Comparison of ENCODE assay signal across 1 cellular context in the genomic region with DNA sequence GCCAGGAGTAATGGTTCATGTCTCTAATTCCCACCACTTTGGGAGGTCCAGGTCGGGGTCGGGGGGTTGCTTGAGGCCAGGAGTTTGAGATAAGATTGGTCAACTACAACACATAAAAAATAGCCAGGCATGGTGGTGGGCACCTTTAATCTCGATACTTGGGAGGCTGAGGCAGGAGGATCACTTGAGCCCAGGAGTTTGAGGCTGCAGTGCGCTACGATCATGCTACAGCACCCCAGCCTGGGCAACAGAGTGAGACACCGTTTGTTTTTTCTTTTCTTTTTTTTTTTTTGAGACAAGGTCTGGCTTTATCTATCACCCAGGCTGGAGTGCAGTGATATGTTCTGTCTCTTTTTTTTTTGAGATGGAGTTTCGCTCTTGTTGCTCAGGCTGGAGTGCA.
TF ChIP-seq lines count a peak whose summit lies in the region.

No MANE protein-coding gene starts in this region.

TF ChIP-seq in K562, 482 proteins besides CTCF, POLR2A, EP300 and RAD21 (continued from another document and continues in another):
- TF ChIP-seq, protein P1, sequence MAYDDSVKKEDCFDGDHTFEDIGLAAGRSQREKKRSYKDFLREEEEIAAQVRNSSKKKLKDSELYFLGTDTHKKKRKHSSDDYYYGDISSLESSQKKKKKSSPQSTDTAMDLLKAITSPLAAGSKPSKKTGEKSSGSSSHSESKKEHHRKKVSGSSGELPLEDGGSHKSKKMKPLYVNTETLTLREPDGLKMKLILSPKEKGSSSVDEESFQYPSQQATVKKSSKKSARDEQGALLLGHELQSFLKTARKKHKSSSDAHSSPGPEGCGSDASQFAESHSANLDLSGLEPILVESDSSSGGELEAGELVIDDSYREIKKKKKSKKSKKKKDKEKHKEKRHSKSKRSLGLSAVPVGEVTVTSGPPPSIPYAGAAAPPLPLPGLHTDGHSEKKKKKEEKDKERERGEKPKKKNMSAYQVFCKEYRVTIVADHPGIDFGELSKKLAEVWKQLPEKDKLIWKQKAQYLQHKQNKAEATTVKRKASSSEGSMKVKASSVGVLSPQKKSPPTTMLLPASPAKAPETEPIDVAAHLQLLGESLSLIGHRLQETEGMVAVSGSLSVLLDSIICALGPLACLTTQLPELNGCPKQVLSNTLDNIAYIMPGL (CRISPR knock-in tag; IDR thresholded peaks at IDR 0.05), result no peak
- TF ChIP-seq TRIM24 (IDR thresholded peaks at IDR 0.05) (no peak), KDM1A (IDR thresholded peaks at IDR 0.05) (peak in 1 of 2 experiments; percentile 55; a peak in 1 of 4 replicates), TAL1 (IDR thresholded peaks at IDR 0.05) (peak; percentile 26; the same call in 1 of the 2 replicates), CC2D1A (IDR thresholded peaks at IDR 0.05) (no peak), DPF2 (IDR thresholded peaks at IDR 0.05) (peak; percentile 19; the same call in 1 of the 2 replicates), SNIP1 (IDR thresholded peaks at IDR 0.05; ENCODE audit: low read depth) (no peak), ZNF124 (CRISPR knock-in tag; IDR thresholded peaks at IDR 0.05) (no peak), CHD1 (IDR thresholded peaks at IDR 0.05; ENCODE audit: low read length) (no peak), TAF15 (IDR thresholded peaks at IDR 0.05; ENCODE audit: low read depth, low read length) (no peak), HNRNPK (IDR thresholded peaks at IDR 0.05; ENCODE audit: low read depth, low read length, poor library complexity, severe bottlenecking) (no peak), ZBTB8A (IDR thresholded peaks at IDR 0.05; ENCODE audit: partially characterized antibody) (no peak), CBFA2T2 (conservative IDR thresholded peaks at IDR 0.05) (peak; percentile 34; the same call in 1 of the 2 replicates), FOSL1 (tag; conservative IDR thresholded peaks at IDR 0.05) (no peak), ZNF75A (CRISPR knock-in tag; IDR thresholded peaks at IDR 0.05) (no peak)
- TF ChIP-seq, protein P2, sequence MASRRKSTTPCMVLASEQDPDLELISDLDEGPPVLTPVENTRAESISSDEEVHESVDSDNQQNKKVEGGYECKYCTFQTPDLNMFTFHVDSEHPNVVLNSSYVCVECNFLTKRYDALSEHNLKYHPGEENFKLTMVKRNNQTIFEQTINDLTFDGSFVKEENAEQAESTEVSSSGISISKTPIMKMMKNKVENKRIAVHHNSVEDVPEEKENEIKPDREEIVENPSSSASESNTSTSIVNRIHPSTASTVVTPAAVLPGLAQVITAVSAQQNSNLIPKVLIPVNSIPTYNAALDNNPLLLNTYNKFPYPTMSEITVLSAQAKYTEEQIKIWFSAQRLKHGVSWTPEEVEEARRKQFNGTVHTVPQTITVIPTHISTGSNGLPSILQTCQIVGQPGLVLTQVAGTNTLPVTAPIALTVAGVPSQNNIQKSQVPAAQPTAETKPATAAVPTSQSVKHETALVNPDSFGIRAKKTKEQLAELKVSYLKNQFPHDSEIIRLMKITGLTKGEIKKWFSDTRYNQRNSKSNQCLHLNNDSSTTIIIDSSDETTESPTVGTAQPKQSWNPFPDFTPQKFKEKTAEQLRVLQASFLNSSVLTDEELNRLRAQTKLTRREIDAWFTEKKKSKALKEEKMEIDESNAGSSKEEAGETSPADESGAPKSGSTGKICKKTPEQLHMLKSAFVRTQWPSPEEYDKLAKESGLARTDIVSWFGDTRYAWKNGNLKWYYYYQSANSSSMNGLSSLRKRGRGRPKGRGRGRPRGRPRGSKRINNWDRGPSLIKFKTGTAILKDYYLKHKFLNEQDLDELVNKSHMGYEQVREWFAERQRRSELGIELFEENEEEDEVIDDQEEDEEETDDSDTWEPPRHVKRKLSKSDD (conservative IDR thresholded peaks at IDR 0.05; ENCODE audit: low read length), result no peak
- TF ChIP-seq, protein P3, sequence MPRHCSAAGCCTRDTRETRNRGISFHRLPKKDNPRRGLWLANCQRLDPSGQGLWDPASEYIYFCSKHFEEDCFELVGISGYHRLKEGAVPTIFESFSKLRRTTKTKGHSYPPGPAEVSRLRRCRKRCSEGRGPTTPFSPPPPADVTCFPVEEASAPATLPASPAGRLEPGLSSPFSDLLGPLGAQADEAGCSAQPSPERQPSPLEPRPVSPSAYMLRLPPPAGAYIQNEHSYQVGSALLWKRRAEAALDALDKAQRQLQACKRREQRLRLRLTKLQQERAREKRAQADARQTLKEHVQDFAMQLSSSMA (CRISPR knock-in tag; IDR thresholded peaks at IDR 0.05), result no peak
- TF ChIP-seq, protein P4, sequence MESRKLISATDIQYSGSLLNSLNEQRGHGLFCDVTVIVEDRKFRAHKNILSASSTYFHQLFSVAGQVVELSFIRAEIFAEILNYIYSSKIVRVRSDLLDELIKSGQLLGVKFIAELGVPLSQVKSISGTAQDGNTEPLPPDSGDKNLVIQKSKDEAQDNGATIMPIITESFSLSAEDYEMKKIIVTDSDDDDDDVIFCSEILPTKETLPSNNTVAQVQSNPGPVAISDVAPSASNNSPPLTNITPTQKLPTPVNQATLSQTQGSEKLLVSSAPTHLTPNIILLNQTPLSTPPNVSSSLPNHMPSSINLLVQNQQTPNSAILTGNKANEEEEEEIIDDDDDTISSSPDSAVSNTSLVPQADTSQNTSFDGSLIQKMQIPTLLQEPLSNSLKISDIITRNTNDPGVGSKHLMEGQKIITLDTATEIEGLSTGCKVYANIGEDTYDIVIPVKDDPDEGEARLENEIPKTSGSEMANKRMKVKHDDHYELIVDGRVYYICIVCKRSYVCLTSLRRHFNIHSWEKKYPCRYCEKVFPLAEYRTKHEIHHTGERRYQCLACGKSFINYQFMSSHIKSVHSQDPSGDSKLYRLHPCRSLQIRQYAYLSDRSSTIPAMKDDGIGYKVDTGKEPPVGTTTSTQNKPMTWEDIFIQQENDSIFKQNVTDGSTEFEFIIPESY (CRISPR knock-in tag; IDR thresholded peaks at IDR 0.05), result peak; percentile 98
- TF ChIP-seq, protein P5, sequence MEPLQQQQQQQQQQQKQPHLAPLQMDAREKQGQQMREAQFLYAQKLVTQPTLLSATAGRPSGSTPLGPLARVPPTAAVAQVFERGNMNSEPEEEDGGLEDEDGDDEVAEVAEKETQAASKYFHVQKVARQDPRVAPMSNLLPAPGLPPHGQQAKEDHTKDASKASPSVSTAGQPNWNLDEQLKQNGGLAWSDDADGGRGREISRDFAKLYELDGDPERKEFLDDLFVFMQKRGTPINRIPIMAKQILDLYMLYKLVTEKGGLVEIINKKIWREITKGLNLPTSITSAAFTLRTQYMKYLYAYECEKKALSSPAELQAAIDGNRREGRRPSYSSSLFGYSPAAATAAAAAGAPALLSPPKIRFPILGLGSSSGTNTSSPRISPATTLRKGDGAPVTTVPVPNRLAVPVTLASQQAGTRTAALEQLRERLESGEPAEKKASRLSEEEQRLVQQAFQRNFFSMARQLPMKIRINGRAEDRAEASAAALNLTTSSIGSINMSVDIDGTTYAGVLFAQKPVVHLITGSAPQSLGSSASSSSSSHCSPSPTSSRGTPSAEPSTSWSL (CRISPR knock-in tag; IDR thresholded peaks at IDR 0.05; ENCODE audit: borderline replicate concordance), result no peak
- TF ChIP-seq, protein P6, sequence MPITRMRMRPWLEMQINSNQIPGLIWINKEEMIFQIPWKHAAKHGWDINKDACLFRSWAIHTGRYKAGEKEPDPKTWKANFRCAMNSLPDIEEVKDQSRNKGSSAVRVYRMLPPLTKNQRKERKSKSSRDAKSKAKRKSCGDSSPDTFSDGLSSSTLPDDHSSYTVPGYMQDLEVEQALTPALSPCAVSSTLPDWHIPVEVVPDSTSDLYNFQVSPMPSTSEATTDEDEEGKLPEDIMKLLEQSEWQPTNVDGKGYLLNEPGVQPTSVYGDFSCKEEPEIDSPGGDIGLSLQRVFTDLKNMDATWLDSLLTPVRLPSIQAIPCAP (CRISPR knock-in tag; IDR thresholded peaks at IDR 0.05; ENCODE audit: borderline replicate concordance), result no peak
- TF ChIP-seq, protein P7, sequence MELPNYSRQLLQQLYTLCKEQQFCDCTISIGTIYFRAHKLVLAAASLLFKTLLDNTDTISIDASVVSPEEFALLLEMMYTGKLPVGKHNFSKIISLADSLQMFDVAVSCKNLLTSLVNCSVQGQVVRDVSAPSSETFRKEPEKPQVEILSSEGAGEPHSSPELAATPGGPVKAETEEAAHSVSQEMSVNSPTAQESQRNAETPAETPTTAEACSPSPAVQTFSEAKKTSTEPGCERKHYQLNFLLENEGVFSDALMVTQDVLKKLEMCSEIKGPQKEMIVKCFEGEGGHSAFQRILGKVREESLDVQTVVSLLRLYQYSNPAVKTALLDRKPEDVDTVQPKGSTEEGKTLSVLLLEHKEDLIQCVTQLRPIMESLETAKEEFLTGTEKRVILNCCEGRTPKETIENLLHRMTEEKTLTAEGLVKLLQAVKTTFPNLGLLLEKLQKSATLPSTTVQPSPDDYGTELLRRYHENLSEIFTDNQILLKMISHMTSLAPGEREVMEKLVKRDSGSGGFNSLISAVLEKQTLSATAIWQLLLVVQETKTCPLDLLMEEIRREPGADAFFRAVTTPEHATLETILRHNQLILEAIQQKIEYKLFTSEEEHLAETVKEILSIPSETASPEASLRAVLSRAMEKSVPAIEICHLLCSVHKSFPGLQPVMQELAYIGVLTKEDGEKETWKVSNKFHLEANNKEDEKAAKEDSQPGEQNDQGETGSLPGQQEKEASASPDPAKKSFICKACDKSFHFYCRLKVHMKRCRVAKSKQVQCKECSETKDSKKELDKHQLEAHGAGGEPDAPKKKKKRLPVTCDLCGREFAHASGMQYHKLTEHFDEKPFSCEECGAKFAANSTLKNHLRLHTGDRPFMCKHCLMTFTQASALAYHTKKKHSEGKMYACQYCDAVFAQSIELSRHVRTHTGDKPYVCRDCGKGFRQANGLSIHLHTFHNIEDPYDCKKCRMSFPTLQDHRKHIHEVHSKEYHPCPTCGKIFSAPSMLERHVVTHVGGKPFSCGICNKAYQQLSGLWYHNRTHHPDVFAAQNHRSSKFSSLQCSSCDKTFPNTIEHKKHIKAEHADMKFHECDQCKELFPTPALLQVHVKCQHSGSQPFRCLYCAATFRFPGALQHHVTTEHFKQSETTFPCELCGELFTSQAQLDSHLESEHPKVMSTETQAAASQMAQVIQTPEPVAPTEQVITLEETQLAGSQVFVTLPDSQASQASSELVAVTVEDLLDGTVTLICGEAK (IDR thresholded peaks at IDR 0.05), result 0 out of 2 replicates have a peak, but pooled peaks have one; percentile 28
- TF ChIP-seq, protein P7 (CRISPR knock-in tag; IDR thresholded peaks at IDR 0.05), result no peak
